1 cellular context compared by ENCODE assay signal in the genomic region with DNA sequence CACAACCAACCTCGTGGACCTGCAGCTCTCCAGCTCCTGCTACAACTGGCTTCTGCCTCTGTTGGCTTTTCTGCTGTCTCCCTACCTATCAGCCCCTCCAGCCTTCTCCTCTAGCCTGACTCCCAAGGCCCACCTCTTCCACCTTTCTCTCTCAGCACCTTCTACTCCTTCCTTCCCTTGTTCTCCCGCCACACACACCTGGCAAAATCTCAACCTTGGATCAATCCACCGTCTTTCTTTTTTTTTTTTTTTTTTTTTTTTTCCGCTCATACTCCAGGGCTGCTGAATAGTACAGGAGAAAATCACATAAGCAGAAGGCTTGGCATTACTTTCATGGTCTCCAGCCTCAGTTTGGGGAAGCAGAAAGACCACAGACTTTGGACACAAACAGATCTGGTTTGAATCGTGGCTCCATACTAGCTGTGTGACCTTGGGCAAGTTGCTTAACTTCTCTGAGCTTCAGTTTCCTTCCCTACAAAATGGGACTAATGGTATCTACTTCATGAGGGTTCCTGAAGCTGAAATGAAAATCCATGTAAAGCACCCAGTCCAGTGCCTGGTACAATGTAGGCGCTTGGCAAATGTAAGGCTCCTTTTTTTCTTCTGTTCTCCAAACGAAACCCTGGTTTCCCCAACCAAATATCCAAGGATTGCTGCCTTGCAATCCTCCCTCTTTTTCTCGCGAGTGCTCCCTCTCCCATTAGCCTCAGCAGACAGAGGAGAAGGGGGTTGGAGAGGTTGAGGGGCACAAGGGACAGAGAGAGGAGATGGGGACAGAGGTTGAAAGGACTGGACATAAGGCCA.
A peak's percentile ranks its signal among the peaks of the same experiment; 100 is the strongest.
TF ChIP-seq lines count a peak whose summit lies in the region.

No MANE protein-coding gene starts in this region.

TF ChIP-seq in H1, 55 proteins besides CTCF, POLR2A, EP300 and RAD21:
- TF ChIP-seq KDM1A (IDR thresholded peaks at IDR 0.05; ENCODE audit: borderline replicate concordance, low read length) = peak; percentile 69
- no peak for TF ChIP-seq GTF2F1 (IDR thresholded peaks at IDR 0.05; ENCODE audit: borderline replicate concordance, low read depth, low read length)
- TF ChIP-seq SRF (IDR thresholded peaks at IDR 0.05; ENCODE audit: low read depth, low read length) = no peak
- no peak for TF ChIP-seq TAF1 (IDR thresholded peaks at IDR 0.05; ENCODE audit: low read depth, low read length)
- TF ChIP-seq SUZ12 (IDR thresholded peaks at IDR 0.05; ENCODE audit: low read length) = no peak
- no peak for TF ChIP-seq TAF7 (optimal IDR thresholded peaks at IDR 0.05; ENCODE audit: borderline replicate concordance, low read depth, low read length)
